1 cellular context compared by ENCODE assay signal in the genomic region with DNA sequence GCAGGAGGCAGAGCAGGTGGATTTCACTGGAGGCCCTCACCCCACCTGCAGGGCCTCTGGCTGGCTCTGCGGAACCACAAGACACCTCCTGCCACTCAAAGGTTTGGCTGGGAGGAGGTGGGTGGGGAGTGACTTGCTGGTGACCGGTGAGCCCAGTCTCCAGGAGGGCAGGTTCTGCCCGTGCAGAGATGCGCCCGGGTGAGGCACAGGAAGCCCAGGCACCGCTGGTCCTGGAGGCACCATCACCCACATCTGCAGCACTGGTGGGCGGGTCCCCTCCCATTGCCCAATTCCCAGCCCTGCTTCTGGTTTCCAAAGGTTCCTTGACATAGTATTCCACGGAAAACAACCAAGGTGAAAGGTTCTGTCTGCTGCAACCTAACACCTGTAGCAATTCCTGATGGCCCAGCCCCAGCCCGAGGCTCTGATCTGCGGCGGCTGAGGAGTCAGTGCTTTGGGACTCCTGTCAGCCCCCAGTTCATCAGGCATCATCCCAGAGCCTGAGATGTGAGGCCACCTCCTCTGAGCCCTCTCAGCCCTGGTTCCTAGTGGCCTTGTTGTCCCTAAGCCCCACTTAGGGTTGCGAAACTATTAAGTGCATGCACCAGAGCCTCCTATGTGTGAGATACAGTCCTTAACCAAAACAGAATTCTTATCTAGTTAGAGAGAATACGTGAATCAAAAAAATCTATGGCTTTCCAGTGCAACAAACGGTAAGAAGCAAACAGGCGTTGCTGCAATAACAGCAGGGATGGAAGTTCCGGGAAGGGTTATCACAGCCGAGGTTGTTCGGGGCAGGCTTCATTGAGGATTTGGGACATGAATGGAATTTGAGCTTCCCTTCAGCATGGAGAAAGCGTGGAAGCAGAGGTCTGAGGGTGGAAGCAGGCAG.
TF ChIP-seq lines count a peak whose summit lies in the region.

No MANE protein-coding gene starts in this region.

TF ChIP-seq in endothelial cell of umbilical vein, 7 proteins besides CTCF, POLR2A, EP300 and RAD21 (continued from another document):
- no peak for TF ChIP-seq POLR2AphosphoS5 (IDR thresholded peaks at IDR 0.05; ENCODE audit: insufficient read depth, low read depth, low read length)
- no peak for TF ChIP-seq EZH2 (IDR thresholded peaks at IDR 0.05; ENCODE audit: borderline replicate concordance, low read depth, low read length, severe bottlenecking)
- TF ChIP-seq, protein P1, sequence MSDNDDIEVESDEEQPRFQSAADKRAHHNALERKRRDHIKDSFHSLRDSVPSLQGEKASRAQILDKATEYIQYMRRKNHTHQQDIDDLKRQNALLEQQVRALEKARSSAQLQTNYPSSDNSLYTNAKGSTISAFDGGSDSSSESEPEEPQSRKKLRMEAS (IDR thresholded peaks at IDR 0.05; ENCODE audit: insufficient read depth, insufficient read length): no peak
